ENCODE assay signal across 18 cellular contexts in genomic region chr11:44840085-44840478, GRCh38.
DNase-seq lines count a peak whose midpoint lies in the region; FAIRE-seq and TF ChIP-seq lines count a peak whose summit lies in the region.
"Had no signal": no experiment of that assay in that cellular context is flagged by ENCODE, and none has a peak within 500 bp of the region (broad histone marks: within the 10 kb centered on the region; RNA-seq: fewer than 3 reads in every experiment).

No MANE protein-coding gene starts in this region.

- no peaks in the 10 kb centered on the region for H3K79me1 ChIP-seq in H1 (ENCODE audit: low read depth, low read length)

- H2AK5ac ChIP-seq in H1 (ENCODE audit: low read depth, low read length): no peak overlapping the region; the same call in 1 of the 2 replicates

- DNase-seq in SKM-1 treated with dmso at 0.1 percent for 144 hours (lab: John Stamatoyannopoulos, UW; ENCODE audit: unreplicated experiment) (peak; percentile 34), SKM-1 (lab: John Stamatoyannopoulos, UW; ENCODE audit: unreplicated experiment) (no peak), H1 (ENCODE audit: low read depth in 1 of 2, low spot score in 2 of 2) (no peak), tibial artery (no peak), glutamatergic neuron (no peak), NCI-H2171 (lab: John Stamatoyannopoulos, UW) (no peak)
- DNase-seq: H9, KG1, MV-4-11, NCI-H1436, NCI-H187 treated with DMSO at 0.1 percent for 48 hours, NCI-H2227 treated with DMSO at 0.1 percent for 48 hours, NCI-H774, PC-3, Right ventricle myocardium superior, SW 1271 had no signal

- peaks cover 30% of the 10 kb centered on the region for H3K36me3 Mint-ChIP-seq in glutamatergic neuron (ENCODE audit: unreplicated experiment)

- H4K8ac ChIP-seq in H1 (ENCODE audit: extremely low read depth, insufficient read depth, low read length): no peak overlapping the region

- H3K9me3 ChIP-seq in H1 (ENCODE audit: insufficient read depth in 2 of 2, low read depth in 1 of 2, low read length in 1 of 2) (peaks cover 0 to 13% of the 10 kb centered on the region in 2 experiments; a peak in 2 of 4 replicates), neural cell (ENCODE audit: low read length) (no peaks in the 10 kb centered on the region), tibial artery (no peaks in the 10 kb centered on the region)
- H3K9me3 ChIP-seq: BE2C had no signal

- POLR2A ChIA-PET in H1 (lab: Charles Lee; ENCODE audit: partially characterized antibody): interaction anchor here (0.6 to 0.9 kb wide), 2 partner anchors 8 to 36 kb away, joined by 3 read pairs; no protein-coding TSS in a partner anchor

- no peak overlapping the region for H4K5ac ChIP-seq in H1 (ENCODE audit: insufficient read length, low read depth, low read length)

- H3K23ac ChIP-seq in H1 (ENCODE audit: insufficient read length): no peak overlapping the region

- no peak for TF ChIP-seq EP300 in H1 (IDR thresholded peaks at IDR 0.05; ENCODE audit: borderline replicate concordance in 1 of 2, low read depth in 2 of 2, low read length in 2 of 2)
- no peak for TF ChIP-seq EP300 in neural cell (conservative IDR thresholded peaks at IDR 0.05; ENCODE audit: poor library complexity, severe bottlenecking)

- H3K4me3 ChIP-seq in H1 (ENCODE audit: extremely low read depth in 1 of 4, insufficient read depth in 2 of 4, low read depth in 3 of 4, low read length in 4 of 4): no peak overlapping the region
- H3K4me3 ChIP-seq in neural cell (ENCODE audit: low read length): peak overlapping the region; percentile 23
- H3K4me3 ChIP-seq in tibial artery: no peak overlapping the region

- TF ChIP-seq CTCF in H1 (IDR thresholded peaks at IDR 0.05; ENCODE audit: control extremely low read depth in 1 of 3, insufficient read depth in 1 of 3, low read depth in 1 of 3, low read length in 3 of 3) (no peak), neural cell (IDR thresholded peaks at IDR 0.05; ENCODE audit: poor library complexity, severe bottlenecking) (no peak), tibial artery (IDR thresholded peaks at IDR 0.05) (no peak), glutamatergic neuron (IDR thresholded peaks at IDR 0.05; ENCODE audit: partially characterized antibody, unreplicated experiment) (no peak)

- no peak overlapping the region for H2BK120ac ChIP-seq in H1 (replicated peaks; ENCODE audit: low read depth, low read length)

- no peak overlapping the region for H3K27ac Mint-ChIP-seq in glutamatergic neuron (ENCODE audit: unreplicated experiment)
- H3K27ac Mint-ChIP-seq: H9 had no signal

- no peak overlapping the region for H3K14ac ChIP-seq in H1 (ENCODE audit: insufficient read length)

- H3K23me2 ChIP-seq in H1 (ENCODE audit: low read depth, low read length): no peaks in the 10 kb centered on the region

- H4K20me1 ChIP-seq in H1 (replicated peaks in 1 of 2; ENCODE audit: control insufficient read depth in 1 of 2, insufficient read depth in 2 of 2, low read length in 2 of 2) (no peaks in the 10 kb centered on the region), neural cell (ENCODE audit: insufficient read depth) (no peaks in the 10 kb centered on the region)

- no peak overlapping the region for H3K4me2 ChIP-seq in H1 (ENCODE audit: insufficient read depth in 1 of 2, low read depth in 2 of 2, low read length in 2 of 2)
- no peak overlapping the region for H3K4me2 ChIP-seq in neural cell (ENCODE audit: low read length)

- peaks cover 3% of the 10 kb centered on the region for H3K27me3 Mint-ChIP-seq in glutamatergic neuron (ENCODE audit: unreplicated experiment)

- TF ChIP-seq RAD21 in H1 (IDR thresholded peaks at IDR 0.05 in 1 of 2, conservative IDR thresholded peaks at IDR 0.05 in 1 of 2; ENCODE audit: low read depth in 2 of 2, low read length in 2 of 2): no peak
- no peak for TF ChIP-seq RAD21 in neural cell (conservative IDR thresholded peaks at IDR 0.05)

- no peaks in the 10 kb centered on the region for H3F3A ChIP-seq in neural cell (ENCODE audit: insufficient read depth, low read length, poor library complexity, severe bottlenecking)

- H2BK12ac ChIP-seq in H1 (ENCODE audit: low read depth, low read length): peak overlapping the region; percentile 40; the same call in 1 of the 2 replicates

- CTCF ChIA-PET in H1 (lab: Charles Lee; ENCODE audit: partially characterized antibody): interaction anchor here (0.6 to 2.7 kb wide), 5 partner anchors 16 to 285 kb away, joined by 3 to 9 read pairs (median 3); no protein-coding TSS in a partner anchor

- 93% methylated on average over 3 of the region's 3 CpGs; no CpG with 5 or more reads in 1 of the 2 experiments for WGBS in H1 (ENCODE audit: extremely low coverage in 1 of 2, insufficient coverage in 1 of 2, insufficient read length in 1 of 2, insufficient replicate concordance in 2 of 2, low coverage in 1 of 2, low lambda C conversion rate in 2 of 2, missing lambda C conversion rate in 1 of 2), 2 experiments

- H3K4me1 Mint-ChIP-seq in glutamatergic neuron (ENCODE audit: low read depth, unreplicated experiment): peaks cover 11% of the 10 kb centered on the region

- H3K27ac ChIP-seq in H1 (ENCODE audit: low read depth, low read length): no peak overlapping the region
- peak overlapping the region; percentile 39 for H3K27ac ChIP-seq in neural cell (ENCODE audit: low read length)
- H3K27ac ChIP-seq in tibial artery: no peak overlapping the region

- no peak for TF ChIP-seq POLR2A in H1 (IDR thresholded peaks at IDR 0.05; ENCODE audit: control extremely low read depth in 1 of 2, low read depth in 2 of 2, low read length in 2 of 2)

- H3K4me3 Mint-ChIP-seq in glutamatergic neuron (ENCODE audit: unreplicated experiment): no peak overlapping the region
- H3K4me3 Mint-ChIP-seq: H9 had no signal

- no peak overlapping the region for H3K56ac ChIP-seq in H1 (replicated peaks; ENCODE audit: insufficient read length, low read depth, low read length)

- H3K9ac ChIP-seq in H1 (replicated peaks in 1 of 4; ENCODE audit: extremely low read depth in 1 of 4, low read depth in 3 of 4, low read length in 3 of 4) (no peak overlapping the region), neural cell (ENCODE audit: low read length) (no peak overlapping the region)

- H3K79me2 ChIP-seq in H1 (ENCODE audit: control insufficient read depth in 1 of 2, insufficient read depth in 2 of 2, low read length in 2 of 2) (no peaks in the 10 kb centered on the region), neural cell (replicated peaks; ENCODE audit: insufficient read depth, low read length) (no peaks in the 10 kb centered on the region)

- no peak overlapping the region for H3K18ac ChIP-seq in H1 (ENCODE audit: extremely low read depth, low read length)

- FAIRE-seq in H1 (lab: Jason Lieb, UNC): no peak

- no peak overlapping the region for H4K91ac ChIP-seq in H1 (replicated peaks; ENCODE audit: insufficient read length, low read length)

- no peak overlapping the region for H2AFZ ChIP-seq in H1 (ENCODE audit: low read length)
- no peak overlapping the region for H2AFZ ChIP-seq in neural cell (ENCODE audit: low read depth, low read length)

- peaks cover 0 to 2% (median 0%) of the 10 kb centered on the region in 4 experiments; a peak in 1 of 7 replicates for H3K27me3 ChIP-seq in H1 (replicated peaks in 1 of 4; ENCODE audit: control insufficient read depth in 3 of 4, extremely low read depth in 1 of 4, insufficient read depth in 3 of 4, low read length in 3 of 4)
- no peaks in the 10 kb centered on the region for H3K27me3 ChIP-seq in neural cell (ENCODE audit: insufficient read depth, low read depth, low read length)
- no peaks in the 10 kb centered on the region for H3K27me3 ChIP-seq in tibial artery
- H3K27me3 ChIP-seq: BE2C had no signal

- peaks cover 0 to 19% (median 8%) of the 10 kb centered on the region in 4 experiments; a peak in 5 of 7 replicates for H3K4me1 ChIP-seq in H1 (replicated peaks in 1 of 4; ENCODE audit: control insufficient read depth in 3 of 4, insufficient read depth in 4 of 4, low read length in 3 of 4)
- peaks cover 0 to 11% (median 3%) of the 10 kb centered on the region in 4 donors for H3K4me1 ChIP-seq in tibial artery

- H3K9me2 ChIP-seq in neural cell (ENCODE audit: insufficient read depth, low read length): no peaks in the 10 kb centered on the region

- no peak overlapping the region for H3K4ac ChIP-seq in H1 (replicated peaks; ENCODE audit: insufficient read length, low read depth, low read length)

- peak overlapping the region; percentile 76; the same call in 1 of the 2 replicates for H2BK20ac ChIP-seq in H1 (ENCODE audit: low read length)

- H3K9me3 Mint-ChIP-seq in glutamatergic neuron (ENCODE audit: unreplicated experiment): peaks cover 13% of the 10 kb centered on the region

- H2BK15ac ChIP-seq in H1 (ENCODE audit: low read length): no peak overlapping the region

- no peak overlapping the region for H2BK5ac ChIP-seq in H1 (ENCODE audit: low read depth, low read length)

- H3K36me3 ChIP-seq in H1 (ENCODE audit: control insufficient read depth in 2 of 4, insufficient read depth in 4 of 4, low read length in 3 of 4) (no peaks in the 10 kb centered on the region), neural cell (ENCODE audit: insufficient read depth, low read length) (no peaks in the 10 kb centered on the region), tibial artery (no peaks in the 10 kb centered on the region)
- H3K36me3 ChIP-seq: BE2C had no signal

- intact Hi-C loops in tibial artery (cut with DNase I; ENCODE audit: low total_unique reads): no loop called here

TF ChIP-seq in neural cell, 6 proteins besides CTCF, POLR2A, EP300 and RAD21 (continues in another document):
- TF ChIP-seq MXI1 (conservative IDR thresholded peaks at IDR 0.05; ENCODE audit: poor library complexity, severe bottlenecking) (no peak), EZH2 (IDR thresholded peaks at IDR 0.05; ENCODE audit: borderline replicate concordance, insufficient read depth, low read length, poor library complexity, severe bottlenecking) (no peak)
